9 cellular contexts compared by ENCODE assay signal in the genomic region with DNA sequence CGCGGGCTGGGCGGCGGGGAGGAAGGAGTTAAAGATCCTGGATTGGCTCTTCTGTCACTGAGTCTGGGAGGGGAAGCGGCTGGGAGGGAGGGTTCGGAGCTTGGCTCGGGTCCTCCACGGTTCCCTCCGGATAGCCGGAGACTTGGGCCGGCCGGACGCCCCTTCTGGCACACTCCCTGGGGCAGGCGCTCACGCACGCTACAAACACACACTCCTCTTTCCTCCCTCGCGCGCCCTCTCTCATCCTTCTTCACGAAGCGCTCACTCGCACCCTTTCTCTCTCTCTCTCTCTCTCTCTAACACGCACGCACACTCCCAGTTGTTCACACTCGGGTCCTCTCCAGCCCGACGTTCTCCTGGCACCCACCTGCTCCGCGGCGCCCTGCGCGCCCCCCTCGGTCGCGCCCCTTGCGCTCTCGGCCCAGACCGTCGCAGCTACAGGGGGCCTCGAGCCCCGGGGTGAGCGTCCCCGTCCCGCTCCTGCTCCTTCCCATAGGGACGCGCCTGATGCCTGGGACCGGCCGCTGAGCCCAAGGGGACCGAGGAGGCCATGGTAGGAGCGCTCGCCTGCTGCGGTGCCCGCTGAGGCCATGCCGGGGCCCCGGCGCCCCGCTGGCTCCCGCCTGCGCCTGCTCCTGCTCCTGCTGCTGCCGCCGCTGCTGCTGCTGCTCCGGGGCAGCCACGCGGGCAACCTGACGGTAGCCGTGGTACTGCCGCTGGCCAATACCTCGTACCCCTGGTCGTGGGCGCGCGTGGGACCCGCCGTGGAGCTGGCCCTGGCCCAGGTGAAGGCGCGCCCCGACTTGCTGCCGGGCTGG. TPM values are rescaled to one million over a fixed set of nuclear protein-coding genes. Genes with fewer than 3 reads are reported as not detected.
DNase-seq lines count a peak whose midpoint lies in the region; ATAC-seq and TF ChIP-seq lines count a peak whose summit lies in the region.
"Had no signal": no experiment of that assay in that cellular context is flagged by ENCODE, and none has a peak within 500 bp of the region (broad histone marks: within the 10 kb centered on the region; RNA-seq: fewer than 3 reads in every experiment).

Gene NPR1, plus strand, starts transcription at position 170 of the 818 bp plus-strand sequence. Its CDS starts 421 bp downstream, at position 591.

- H3K4me3 ChIP-seq in gastroesophageal sphincter, result peak within 1 kb of the TSS; percentile 36 to 72

- H3K4me1 Mint-ChIP-seq in IgD-negative memory B cell, result peaks cover 12 to 13% (median 12%) of the 10 kb centered on the region in 3 donors
- H3K4me1 Mint-ChIP-seq in activated T-cell treated with anti-CD3 and anti-CD28 coated beads, Interleukin-2, amount 50 U/mL, for 72 hours (ENCODE audit: low read depth), result peaks cover 25% of the 10 kb centered on the region

- peak; percentile 85 for DNase-seq in D341Med (ENCODE audit: low spot score)
- peak; percentile 29 to 40 for DNase-seq in activated T-cell treated with anti-CD3 and anti-CD28 coated beads, Interleukin-2, amount 50 U/mL, for 72 hours
- no peak for DNase-seq in omental fat pad (ENCODE audit: low spot score)

- H3K4me3 Mint-ChIP-seq in IgD-negative memory B cell, result peak within 1 kb of the TSS; percentile 69 to 96 (median 90)
- peak within 1 kb of the TSS; percentile 76 to 86 for H3K4me3 Mint-ChIP-seq in activated T-cell treated with anti-CD3 and anti-CD28 coated beads, Interleukin-2, amount 50 U/mL, for 72 hours

- H3K27ac ChIP-seq in gastroesophageal sphincter, result peak within 1 kb of the TSS in 3 of 4 donors; percentile 73 to 82 (median 76)

- H3K27me3 Mint-ChIP-seq in IgD-negative memory B cell, result peaks cover 33% of the 10 kb centered on the region
- peaks cover 51% of the 10 kb centered on the region for H3K27me3 Mint-ChIP-seq in activated T-cell treated with anti-CD3 and anti-CD28 coated beads, Interleukin-2, amount 50 U/mL, for 72 hours (ENCODE audit: low read depth)

- H3K9me3 Mint-ChIP-seq in IgD-negative memory B cell, result no peaks in the 10 kb centered on the region
- H3K9me3 Mint-ChIP-seq in activated T-cell treated with anti-CD3 and anti-CD28 coated beads, Interleukin-2, amount 50 U/mL, for 72 hours, result no peaks in the 10 kb centered on the region

- WGBS in gastroesophageal sphincter (ENCODE audit: low coverage in 1 of 2), 2 donors, result 0% methylated on average over 3 to 13 of the region's 78 CpGs

- H3K27me3 ChIP-seq in gastroesophageal sphincter, result peaks cover 25% of the 10 kb centered on the region

- TF ChIP-seq EP300 in gastroesophageal sphincter (IDR thresholded peaks at IDR 0.05), result no peak

- H3K36me3 ChIP-seq in gastroesophageal sphincter, result peaks cover 0 to 15% of the 10 kb centered on the region in 2 donors

- ATAC-seq in activated T-cell treated with anti-CD3 and anti-CD28 coated beads, Interleukin-2, amount 50 U/mL, for 72 hours (replicated peaks in 1 of 2), result peak; percentile 61 to 64
- ATAC-seq in gastroesophageal sphincter, result peak; percentile 85
- peak; percentile 55 for ATAC-seq in omental fat pad (ENCODE audit: low FRiP score)
- ATAC-seq in HG03457 (IDR thresholded peaks at IDR 0.05; ENCODE audit: unreplicated experiment), result no peak
- no peak for ATAC-seq in GM18517 (IDR thresholded peaks at IDR 0.05; ENCODE audit: unreplicated experiment)
- no peak for ATAC-seq in GM21447 (IDR thresholded peaks at IDR 0.05; ENCODE audit: unreplicated experiment)

- no peaks in the 10 kb centered on the region for H3K9me3 ChIP-seq in gastroesophageal sphincter

- peaks cover 0 to 31% (median 7%) of the 10 kb centered on the region in 3 donors for H3K4me1 ChIP-seq in gastroesophageal sphincter

- H3K27ac Mint-ChIP-seq in IgD-negative memory B cell, result peak within 1 kb of the TSS; percentile 18 to 73 (median 49)
- H3K27ac Mint-ChIP-seq in activated T-cell treated with anti-CD3 and anti-CD28 coated beads, Interleukin-2, amount 50 U/mL, for 72 hours, result no peak within 1 kb of the TSS

- peak in 1 of 2 donors; percentile 29 for TF ChIP-seq POLR2A in gastroesophageal sphincter (IDR thresholded peaks at IDR 0.05)

- TF ChIP-seq CTCF in gastroesophageal sphincter (IDR thresholded peaks at IDR 0.05) (no peak), omental fat pad (IDR thresholded peaks at IDR 0.05) (no peak)

- H3K36me3 Mint-ChIP-seq in IgD-negative memory B cell, result no peaks in the 10 kb centered on the region
- peaks cover 0 to 3% of the 10 kb centered on the region in 2 donors for H3K36me3 Mint-ChIP-seq in activated T-cell treated with anti-CD3 and anti-CD28 coated beads, Interleukin-2, amount 50 U/mL, for 72 hours (ENCODE audit: insufficient read depth in 2 of 2)

RNA-seq across cellular contexts. Expression of gene NPR1, which starts in this region (rescaled TPM):
- polyA plus RNA-seq in IgD-negative memory B cell, result not detected
- total RNA-seq in activated T-cell treated with anti-CD3 and anti-CD28 coated beads, Interleukin-2, amount 50 U/mL, for 72 hours, result under 1 TPM; 0.07 to 0.29 TPM
- total RNA-seq in gastroesophageal sphincter (10 to 100 TPM; 36.7 to 57.0 (median 46.7) TPM), omental fat pad (100 to 1,000 TPM in 3 of 4 donors, 10 to 100 TPM in 1; 87.3 to 203 (median 120) TPM)
- total RNA-seq: SK-MEL-5 had no signal

Comparison
In these comparisons a context has a peak if more than half of its experiments do, and no peak if none do; other contexts are left out.
1. RNA of gene NPR1 (total RNA-seq): 87.3 to 203 TPM in omental fat pad and 36.7 to 57.0 TPM in gastroesophageal sphincter; 0.07 to 0.29 TPM in activated T-cell treated with anti-CD3 and anti-CD28 coated beads, Interleukin-2, amount 50 U/mL, for 72 hours; every median in the first group is over 10 times any median in the second.
2. Peak in DNase-seq and ATAC-seq in activated T-cell treated with anti-CD3 and anti-CD28 coated beads, Interleukin-2, amount 50 U/mL, for 72 hours; RNA of the gene not detected or under 1 TPM.
3. ATAC-seq: peak in gastroesophageal sphincter (single experiment) and omental fat pad (single experiment); none in HG03457 (single experiment), GM18517 (single experiment) and GM21447 (single experiment).